Comparison of ENCODE assay signal across 8 cellular contexts in the genomic region with DNA sequence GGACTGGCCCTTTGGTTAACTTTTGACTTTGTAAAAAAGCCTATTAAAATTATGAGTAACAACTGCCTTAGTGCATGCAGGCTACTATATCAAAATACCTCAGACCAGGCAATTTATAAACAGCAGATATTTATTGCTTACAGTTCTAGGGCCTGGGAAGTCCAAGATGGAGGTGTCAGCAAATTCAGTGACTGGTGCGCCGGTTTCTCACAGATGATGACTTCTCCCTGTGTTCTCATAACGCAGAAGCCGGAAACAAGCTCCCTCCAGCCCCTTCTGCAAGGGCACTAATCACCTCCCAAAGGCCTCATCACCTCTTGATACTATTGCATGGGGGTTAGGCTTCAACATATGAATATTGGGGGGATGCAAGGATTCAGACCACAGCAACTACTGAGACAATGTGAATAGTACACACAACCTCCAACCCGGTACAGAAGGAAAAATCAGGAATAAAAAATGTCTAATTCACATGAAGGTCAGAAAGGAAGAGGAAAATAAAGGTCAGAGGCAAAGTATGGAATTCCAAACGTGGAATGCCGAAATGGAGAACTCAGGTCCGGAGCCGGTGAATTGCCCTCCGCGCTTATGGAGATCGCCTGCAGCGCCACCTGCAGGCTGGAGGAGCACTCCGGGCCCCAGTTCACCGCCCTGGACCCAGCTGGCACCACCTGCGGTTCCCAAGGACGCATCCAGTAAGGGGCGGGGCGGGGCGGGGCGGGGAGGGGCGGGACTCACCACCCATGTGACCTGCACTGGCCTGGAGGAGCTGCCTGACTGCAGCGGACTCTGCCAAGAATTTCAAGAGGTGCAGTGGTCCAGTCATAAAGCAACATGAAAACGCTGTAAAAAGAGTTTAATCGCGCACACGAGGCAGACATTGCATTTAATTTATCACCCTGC.
DNase-seq lines count a peak whose midpoint lies in the region; ATAC-seq and TF ChIP-seq lines count a peak whose summit lies in the region.

No MANE protein-coding gene starts in this region.

- H2AFZ ChIP-seq in MM.1S (ENCODE audit: low read length), result no peak overlapping the region

- H3K36me3 ChIP-seq in MM.1S (replicated peaks; ENCODE audit: insufficient read depth, low read length) (no peaks in the 10 kb centered on the region), body of pancreas (replicated peaks in 1 of 2; ENCODE audit: insufficient read depth in 1 of 2, low read depth in 2 of 2) (no peaks in the 10 kb centered on the region), lower lobe of right lung (no peaks in the 10 kb centered on the region)

- H3K4me3 ChIP-seq in MM.1S (ENCODE audit: low read length) (no peak overlapping the region), body of pancreas (no peak overlapping the region), lower lobe of right lung (no peak overlapping the region)

- WGBS in body of pancreas, 2 donors, result 36 to 68% methylated on average over 18 to 26 of the region's 27 CpGs

- TF ChIP-seq POLR2A in body of pancreas (IDR thresholded peaks at IDR 0.05), result no peak

- DNase-seq in GM03348 (ENCODE audit: low spot score) (peak; percentile 39), MM.1S (peak; percentile 54), body of pancreas (peak; percentile 75 to 82 (median 80)), lower lobe of right lung (peak; percentile 51), NOMO-1 treated with DMSO at 0.1 percent for 48 hours (lab: John Stamatoyannopoulos, UW; ENCODE audit: unreplicated experiment) (no peak), NCI-H1092 (lab: John Stamatoyannopoulos, UW) (no peak)

- no peak overlapping the region for H3K27ac ChIP-seq in MM.1S (ENCODE audit: low read length)
- H3K27ac ChIP-seq in body of pancreas, result no peak overlapping the region
- H3K27ac ChIP-seq in lower lobe of right lung, result no peak overlapping the region

- intact Hi-C loops in body of pancreas (cut with DNase I), result no loop called here
- intact Hi-C loops in lower lobe of right lung (cut with DNase I), result no loop called here

- H3K9me3 ChIP-seq in MM.1S (replicated peaks; ENCODE audit: insufficient read depth, low read length) (no peaks in the 10 kb centered on the region), body of pancreas (no peaks in the 10 kb centered on the region), lower lobe of right lung (peaks cover 4% of the 10 kb centered on the region)

- H3K79me2 ChIP-seq in MM.1S (ENCODE audit: low read length), result no peaks in the 10 kb centered on the region

- H3K27me3 ChIP-seq in MM.1S (replicated peaks; ENCODE audit: insufficient read depth, low read length) (peaks cover 21% of the 10 kb centered on the region), body of pancreas (no peaks in the 10 kb centered on the region), lower lobe of right lung (ENCODE audit: low read depth) (peaks cover 22% of the 10 kb centered on the region)

- no peaks in the 10 kb centered on the region for H3F3A ChIP-seq in MM.1S (ENCODE audit: insufficient read depth, low read length)

- no peaks in the 10 kb centered on the region for H4K20me1 ChIP-seq in MM.1S (ENCODE audit: insufficient read depth, low read length)

- no peaks in the 10 kb centered on the region for H3K4me1 ChIP-seq in MM.1S (ENCODE audit: low read length)
- H3K4me1 ChIP-seq in body of pancreas, result no peaks in the 10 kb centered on the region
- H3K4me1 ChIP-seq in lower lobe of right lung, result peaks cover 6% of the 10 kb centered on the region

- TF ChIP-seq CTCF in MM.1S (IDR thresholded peaks at IDR 0.05; ENCODE audit: low read length) (peak; percentile 32), body of pancreas (IDR thresholded peaks at IDR 0.05) (peak; percentile 27 to 65 (median 59)), lower lobe of right lung (IDR thresholded peaks at IDR 0.05) (peak; percentile 47)

- no peaks in the 10 kb centered on the region for H3K9me2 ChIP-seq in MM.1S (replicated peaks; ENCODE audit: insufficient read depth, low read length)

- peak; percentile 96 for ATAC-seq in body of pancreas
- peak; percentile 49 to 61 for ATAC-seq in lower lobe of right lung
- ATAC-seq in HG02678 (IDR thresholded peaks at IDR 0.05; ENCODE audit: unreplicated experiment), result no peak
- ATAC-seq in GM19467 (IDR thresholded peaks at IDR 0.05; ENCODE audit: unreplicated experiment), result no peak

- H3K4me2 ChIP-seq in MM.1S (ENCODE audit: low read depth, low read length), result no peak overlapping the region

- H3K9ac ChIP-seq in MM.1S (ENCODE audit: low read length), result no peak overlapping the region

Comparison
In these comparisons a context has a peak if more than half of its experiments do, and no peak if none do; other contexts are left out.
1. DNase-seq: peak in GM03348 (single experiment), MM.1S (single experiment), body of pancreas (4 of 4) and lower lobe of right lung (single experiment); none in NOMO-1 treated with DMSO at 0.1 percent for 48 hours (single experiment) and NCI-H1092 (single experiment).
2. ATAC-seq: peak in body of pancreas (single experiment) and lower lobe of right lung (2 of 2); none in HG02678 (single experiment) and GM19467 (single experiment).
3. Peak in every context shown above with its lines, with median percentiles within 50 percentile points of each other: CTCF ChIP-seq.